Comparison of ENCODE assay signal across 8 cellular contexts in genomic region chr17:7214300-7215135, GRCh38. TPM values are rescaled to one million over a fixed set of nuclear protein-coding genes. Genes with fewer than 3 reads are reported as not detected.
A peak's percentile ranks its signal among the peaks of the same experiment; 100 is the strongest.
DNase-seq lines count a peak whose midpoint lies in the region; ATAC-seq and TF ChIP-seq lines count a peak whose summit lies in the region.

No MANE protein-coding gene starts in this region.

- H2AFZ ChIP-seq in Karpas-422 (ENCODE audit: low read length): no peak overlapping the region

- H3K9ac ChIP-seq in Karpas-422 (ENCODE audit: low read length): peak overlapping the region; percentile 83

- BruUV-seq in Panc1 (replicated peaks; lab: Mats Ljungman, UMichigan): no TSS peak

- peaks cover 70% of the 10 kb centered on the region for H3K4me1 ChIP-seq in Karpas-422 (ENCODE audit: low read length)
- H3K4me1 ChIP-seq in Panc1 (ENCODE audit: control insufficient read depth, insufficient read depth, low read length): peaks cover 28% of the 10 kb centered on the region
- H3K4me1 ChIP-seq in esophagus muscularis mucosa: peaks cover 49 to 79% (median 75%) of the 10 kb centered on the region in 4 donors

- CTCF ChIA-PET in Panc1 (lab: Charles Lee): interaction anchor here (0.6 to 0.7 kb wide), 2 partner anchors 139 to 193 kb away, joined by 3 read pairs; no protein-coding TSS in a partner anchor

- H3K9me3 ChIP-seq in Karpas-422 (ENCODE audit: low read length) (no peaks in the 10 kb centered on the region), Panc1 (ENCODE audit: control insufficient read depth, insufficient read depth, low read depth, low read length) (no peaks in the 10 kb centered on the region), esophagus muscularis mucosa (no peaks in the 10 kb centered on the region)

- POLR2A ChIA-PET in Panc1 (lab: Charles Lee): no interaction called here

- in situ Hi-C loops in Panc1 (cut with HindIII; ENCODE audit: low pct_unique_long_range_greater_than_20kb, low sequenced_read_pairs): no loop called here

- H3K27ac ChIP-seq in Karpas-422 (ENCODE audit: low read length) (peak overlapping the region; percentile 87), Panc1 (ENCODE audit: low read length) (peak overlapping the region; percentile 63; the same call in 1 of the 2 replicates), esophagus muscularis mucosa (replicated peaks in 1 of 4) (peak overlapping the region; percentile 92 to 99 (median 97))

- no peak for TF ChIP-seq POLR2A in esophagus muscularis mucosa (IDR thresholded peaks at IDR 0.05; ENCODE audit: low read depth)

- peak overlapping the region; percentile 91 for H3K4me3 ChIP-seq in Karpas-422 (ENCODE audit: low read length)
- peak overlapping the region; percentile 47 to 70 for H3K4me3 ChIP-seq in Panc1 (ENCODE audit: low read depth in 2 of 2, low read length in 2 of 2)
- peak overlapping the region; percentile 62 to 64 (median 64) for H3K4me3 ChIP-seq in esophagus muscularis mucosa

- TF ChIP-seq CTCF in Panc1 (IDR thresholded peaks at IDR 0.05) (peak; percentile 76), esophagus muscularis mucosa (IDR thresholded peaks at IDR 0.05) (peak; percentile 18 to 51 (median 39))

- H3K36me3 ChIP-seq in Karpas-422 (ENCODE audit: insufficient read depth, low read length) (no peaks in the 10 kb centered on the region), Panc1 (ENCODE audit: control insufficient read depth, insufficient read depth, low read length) (no peaks in the 10 kb centered on the region), esophagus muscularis mucosa (no peaks in the 10 kb centered on the region)

- TF ChIP-seq EP300 in esophagus muscularis mucosa (IDR thresholded peaks at IDR 0.05): no peak

- 1% methylated on average over 35 of the region's 45 CpGs for WGBS in esophagus muscularis mucosa

- no peaks in the 10 kb centered on the region for H3K27me3 ChIP-seq in Karpas-422 (ENCODE audit: low read length)
- no peaks in the 10 kb centered on the region for H3K27me3 ChIP-seq in Panc1 (ENCODE audit: control insufficient read depth, insufficient read depth, low read length)
- H3K27me3 ChIP-seq in esophagus muscularis mucosa: no peaks in the 10 kb centered on the region

- H3K4me2 ChIP-seq in Karpas-422 (ENCODE audit: low read depth, low read length, poor library complexity, severe bottlenecking): peak overlapping the region; percentile 99

- DNase-seq in DMS79 (lab: John Stamatoyannopoulos, UW) (peak; percentile 98), Karpas-422 (peak; percentile 100), Panc1 (ENCODE audit: low read depth, low spot score) (peak; percentile 92), esophagus muscularis mucosa (ENCODE audit: extremely low spot score) (peak; percentile 100), myocyte (ENCODE audit: low read depth) (peak; percentile 97)
- peak; percentile 100 for DNase-seq in activated T-cell treated with anti-CD3 and anti-CD28 coated beads, Interleukin-2, amount 50 U/mL, for 48 hours
- DNase-seq in stimulated activated CD8-positive, alpha-beta memory T cell treated with anti-CD3 and anti-CD28 coated beads, Interleukin-7, amount 100 ng/mL, for 4 hours (ENCODE audit: low read depth in 2 of 2): peak; percentile 98

- peaks cover 12% of the 10 kb centered on the region; the same call in 1 of the 2 replicates for H4K20me1 ChIP-seq in Karpas-422 (ENCODE audit: insufficient read depth, low read depth, low read length)

- ATAC-seq in GM21825 (IDR thresholded peaks at IDR 0.05; ENCODE audit: unreplicated experiment): peak; percentile 74
- ATAC-seq in Panc1: peak; percentile 86

- H3K9me2 ChIP-seq in Karpas-422 (replicated peaks; ENCODE audit: insufficient read depth, low read length): no peaks in the 10 kb centered on the region

- intact Hi-C loops in Panc1 (cut with micrococcal nuclease; ENCODE audit: unreplicated experiment) (no loop called here), esophagus muscularis mucosa (cut with DNase I) (no loop called here)

- H3K79me2 ChIP-seq in Karpas-422 (ENCODE audit: low read length): peaks cover 60% of the 10 kb centered on the region

RNA-seq across cellular contexts. Expression of gene DLG4, which starts 5.1 kb away (rescaled TPM):
- total RNA-seq in Karpas-422 (2014; rRNA removed; shearing (Covaris generic); ENCODE audit: low replicate concordance): 8.5 and 24.1 TPM in 2 replicates
- total RNA-seq in Panc1 (2021; ENCODE audit: unreplicated experiment) (32.4 TPM), esophagus muscularis mucosa (10 to 100 TPM; 12.3 to 21.4 (median 16.5) TPM), myocyte (11.8 and 18.7 TPM in 2 replicates)
- 44.9 TPM for polyA plus RNA-seq in Panc1 (2012; ENCODE audit: insufficient read length)
- polyA plus RNA-seq in myocyte (2012): 29.7 TPM

RNA-seq across cellular contexts. Expression of gene ACADVL, which starts 5.2 kb away (rescaled TPM):
- total RNA-seq in Karpas-422 (2014; rRNA removed; shearing (Covaris generic); ENCODE audit: low replicate concordance): 245 and 371 TPM in 2 replicates
- total RNA-seq in Panc1 (2021; ENCODE audit: unreplicated experiment) (305 TPM), esophagus muscularis mucosa (100 to 1,000 TPM; 250 to 662 (median 544) TPM), myocyte (659 and 702 TPM in 2 replicates)
- 289 TPM for polyA plus RNA-seq in Panc1 (2012; ENCODE audit: insufficient read length)
- polyA plus RNA-seq in myocyte (2012): 615 TPM

RNA-seq across cellular contexts. Expression of gene DVL2, which starts 19.8 kb away (rescaled TPM):
- total RNA-seq in Karpas-422 (2014; rRNA removed; shearing (Covaris generic); ENCODE audit: low replicate concordance): 75.2 and 117 TPM in 2 replicates
- total RNA-seq in Panc1 (2021; ENCODE audit: unreplicated experiment) (84.2 TPM), esophagus muscularis mucosa (10 to 100 TPM; 34.5 to 55.5 (median 43.7) TPM), myocyte (71.0 and 80.5 TPM in 2 replicates)
- 108 TPM for polyA plus RNA-seq in Panc1 (2012; ENCODE audit: insufficient read length)
- polyA plus RNA-seq in myocyte (2012): 51.8 TPM

RNA-seq across cellular contexts. Expression of gene PHF23, which starts 24.7 kb away (rescaled TPM):
- 36.7 and 69.3 TPM in 2 replicates for total RNA-seq in Karpas-422 (2014; rRNA removed; shearing (Covaris generic); ENCODE audit: low replicate concordance)
- 69.3 TPM for total RNA-seq in Panc1 (2021; ENCODE audit: unreplicated experiment)
- 68.6 TPM for polyA plus RNA-seq in Panc1 (2012; ENCODE audit: insufficient read length)
- total RNA-seq in esophagus muscularis mucosa: 10 to 100 TPM; 21.6 to 38.1 (median 24.8) TPM
- total RNA-seq in myocyte: 52.3 and 54.7 TPM in 2 replicates
- polyA plus RNA-seq in myocyte (2012): 59.0 TPM

RNA-seq across cellular contexts. Expression of gene GABARAP, which starts 27.7 kb away (rescaled TPM):
- 218 and 301 TPM in 2 replicates for total RNA-seq in Karpas-422 (2014; rRNA removed; shearing (Covaris generic); ENCODE audit: low replicate concordance)
- 289 TPM for total RNA-seq in Panc1 (2021; ENCODE audit: unreplicated experiment)
- polyA plus RNA-seq in Panc1 (2012; ENCODE audit: insufficient read length): 175 TPM
- total RNA-seq in esophagus muscularis mucosa: 100 to 1,000 TPM; 360 to 524 (median 408) TPM
- 239 and 315 TPM in 2 replicates for total RNA-seq in myocyte
- 849 TPM for polyA plus RNA-seq in myocyte (2012)

Comparison
In these comparisons a context has a peak if more than half of its experiments do, and no peak if none do; other contexts are left out.
1. Peak in every context shown above with its lines: DNase-seq, ATAC-seq, H3K4me3 ChIP-seq and H3K27ac ChIP-seq.